In genomic region chr10:82742901-82743300, GRCh38 we compare ENCODE assay signal across 3 cellular contexts.
TF ChIP-seq lines count a peak whose summit lies in the region.

No MANE protein-coding gene starts in this region.

TF ChIP-seq in SK-N-SH, 30 proteins besides CTCF, POLR2A, EP300 and RAD21 (continued from another document):
- TF ChIP-seq MAX (IDR thresholded peaks at IDR 0.05; ENCODE audit: low read depth): no peak; the same call in 1 of the 2 replicates
- no peak for TF ChIP-seq CHD2 (IDR thresholded peaks at IDR 0.05; ENCODE audit: low read length, partially characterized antibody)
- TF ChIP-seq USF2 (IDR thresholded peaks at IDR 0.05; ENCODE audit: borderline replicate concordance, low read depth, low read length): no peak
- no peak for TF ChIP-seq PBX3 (IDR thresholded peaks at IDR 0.05)
- TF ChIP-seq RCOR1 (IDR thresholded peaks at IDR 0.05; ENCODE audit: low read length): no peak
- no peak for TF ChIP-seq NFIC (IDR thresholded peaks at IDR 0.05; ENCODE audit: borderline replicate concordance)
- no peak for TF ChIP-seq JUND (IDR thresholded peaks at IDR 0.05)
- TF ChIP-seq USF1 (IDR thresholded peaks at IDR 0.05; ENCODE audit: borderline replicate concordance, low read depth): no peak
- no peak for TF ChIP-seq MXI1 (IDR thresholded peaks at IDR 0.05; ENCODE audit: low read depth, low read length)
- no peak for TF ChIP-seq GABPA (IDR thresholded peaks at IDR 0.05; ENCODE audit: low read depth)
- TF ChIP-seq YY1 (IDR thresholded peaks at IDR 0.05; ENCODE audit: low read depth): no peak
- no peak for TF ChIP-seq REST (IDR thresholded peaks at IDR 0.05; ENCODE audit: low read depth, low read length)

TF ChIP-seq in SK-N-SH treated with all-trans-retinoic acid at 6 μM for 48 hours, 23 proteins besides CTCF, POLR2A, EP300 and RAD21 (continued from another document):
- no peak for TF ChIP-seq POU6F1 (CRISPR knock-in tag; IDR thresholded peaks at IDR 0.05; ENCODE audit: borderline replicate concordance, low read depth)
- TF ChIP-seq ARNTL (CRISPR knock-in tag; IDR thresholded peaks at IDR 0.05; ENCODE audit: borderline replicate concordance, low read depth): no peak
- TF ChIP-seq BACH2 (CRISPR knock-in tag; IDR thresholded peaks at IDR 0.05; ENCODE audit: borderline replicate concordance): no peak
- TF ChIP-seq PPARA (CRISPR knock-in tag; IDR thresholded peaks at IDR 0.05; ENCODE audit: borderline replicate concordance): no peak
- no peak for TF ChIP-seq ISL1 (CRISPR knock-in tag; IDR thresholded peaks at IDR 0.05)
- TF ChIP-seq ZC3H10 (CRISPR knock-in tag; IDR thresholded peaks at IDR 0.05): no peak
- no peak for TF ChIP-seq ZFP3 (CRISPR knock-in tag; IDR thresholded peaks at IDR 0.05)
- TF ChIP-seq GLIS3 (CRISPR knock-in tag; IDR thresholded peaks at IDR 0.05): no peak
- no peak for TF ChIP-seq TSHZ2 (CRISPR knock-in tag; IDR thresholded peaks at IDR 0.05)
- no peak for TF ChIP-seq TOX (CRISPR knock-in tag; IDR thresholded peaks at IDR 0.05; ENCODE audit: borderline replicate concordance)
- no peak for TF ChIP-seq ZNF565 (CRISPR knock-in tag; conservative IDR thresholded peaks at IDR 0.05; ENCODE audit: low read depth)
- no peak for TF ChIP-seq CSDC2 (CRISPR knock-in tag; IDR thresholded peaks at IDR 0.05)
- no peak for TF ChIP-seq ESRRG (CRISPR knock-in tag; IDR thresholded peaks at IDR 0.05)
- no peak for TF ChIP-seq ZFP30 (CRISPR knock-in tag; IDR thresholded peaks at IDR 0.05)
- TF ChIP-seq SNAI2 (CRISPR knock-in tag; IDR thresholded peaks at IDR 0.05): no peak
- TF ChIP-seq ZNF70 (CRISPR knock-in tag; IDR thresholded peaks at IDR 0.05): no peak
- TF ChIP-seq PATZ1 (CRISPR knock-in tag; IDR thresholded peaks at IDR 0.05; ENCODE audit: borderline replicate concordance): no peak

TF ChIP-seq in H1, 55 proteins besides CTCF, POLR2A, EP300 and RAD21 (continued from another document):
- TF ChIP-seq ATF2 (IDR thresholded peaks at IDR 0.05; ENCODE audit: low read length) (no peak), ZNF274 (IDR thresholded peaks at IDR 0.05; ENCODE audit: borderline replicate concordance, extremely low read depth, low read length) (no peak), CHD2 (IDR thresholded peaks at IDR 0.05; ENCODE audit: low read length) (no peak)
